Comparison of ENCODE assay signal across 8 cellular contexts in genomic region chr2:130391872-130392670, GRCh38. TPM values are rescaled to one million over a fixed set of nuclear protein-coding genes. Genes with fewer than 3 reads are reported as not detected.
DNase-seq lines count a peak whose midpoint lies in the region; ATAC-seq and TF ChIP-seq lines count a peak whose summit lies in the region.

No MANE protein-coding gene starts in this region.

- H3K27ac ChIP-seq in colonic mucosa (peak overlapping the region; percentile 92), mesodermal cell (ENCODE audit: low read depth, low read length, severe bottlenecking) (peak overlapping the region; percentile 25), upper lobe of right lung (peak overlapping the region; percentile 80)

- H3K4me1 ChIP-seq in colonic mucosa = no peaks in the 10 kb centered on the region
- peaks cover 4% of the 10 kb centered on the region for H3K4me1 ChIP-seq in mesodermal cell (ENCODE audit: control insufficient read depth, insufficient read depth, low read length, poor library complexity, severe bottlenecking)
- H3K4me1 ChIP-seq in upper lobe of right lung = peaks cover 19% of the 10 kb centered on the region

- H3K9ac ChIP-seq in colonic mucosa (ENCODE audit: low read depth in 2 of 2, low read length in 2 of 2) = peak overlapping the region in 1 of 2 donors; percentile 90

- DNase-seq in GM04503 (ENCODE audit: low read depth) = peak; percentile 5
- peak; percentile 26 for DNase-seq in NCI-H748 treated with DMSO at 0.1 percent for 48 hours (lab: John Stamatoyannopoulos, UW)
- peak; percentile 40 for DNase-seq in colonic mucosa
- no peak for DNase-seq in upper lobe of right lung

- H3K4me3 ChIP-seq in colonic mucosa (peak overlapping the region; percentile 65), mesodermal cell (ENCODE audit: extremely low read depth, insufficient read depth, low read length, poor library complexity, severe bottlenecking) (peak overlapping the region; percentile 65), upper lobe of right lung (peak overlapping the region; percentile 68)

- ATAC-seq in upper lobe of right lung (no peak), HG02642 (IDR thresholded peaks at IDR 0.05; ENCODE audit: poor library complexity, unreplicated experiment) (no peak), HG03045 (IDR thresholded peaks at IDR 0.05; ENCODE audit: unreplicated experiment) (no peak), HG03025 (IDR thresholded peaks at IDR 0.05; ENCODE audit: low FRiP score, unreplicated experiment) (no peak)

- intact Hi-C loops in colonic mucosa (cut with DNase I) = no loop called here
- intact Hi-C loops in upper lobe of right lung (cut with DNase I) = no loop called here

- H3K27me3 ChIP-seq in colonic mucosa = no peaks in the 10 kb centered on the region
- no peaks in the 10 kb centered on the region for H3K27me3 ChIP-seq in upper lobe of right lung

- no peaks in the 10 kb centered on the region for H3K9me3 ChIP-seq in colonic mucosa
- no peaks in the 10 kb centered on the region for H3K9me3 ChIP-seq in mesodermal cell (ENCODE audit: control insufficient read depth, low read length)
- H3K9me3 ChIP-seq in upper lobe of right lung = no peaks in the 10 kb centered on the region

- TF ChIP-seq CTCF in colonic mucosa (IDR thresholded peaks at IDR 0.05) (no peak), upper lobe of right lung (IDR thresholded peaks at IDR 0.05) (no peak)

- H3K36me3 ChIP-seq in colonic mucosa = no peaks in the 10 kb centered on the region
- no peaks in the 10 kb centered on the region for H3K36me3 ChIP-seq in mesodermal cell (ENCODE audit: control insufficient read depth, insufficient read depth, low read length)
- H3K36me3 ChIP-seq in upper lobe of right lung = no peaks in the 10 kb centered on the region

- 31 to 38% methylated on average over 12 to 13 of the region's 17 CpGs for WGBS in mesodermal cell (ENCODE audit: insufficient coverage in 2 of 2), 2 experiments

RNA-seq across cellular contexts. Expression of gene PTPN18, which starts 36.2 kb away (rescaled TPM):
- total RNA-seq in colonic mucosa = 100 to 1,000 TPM in 1 of 2 donors, 10 to 100 TPM in 1; 85.0 to 160 TPM
- 7.1 TPM for polyA plus RNA-seq in mesodermal cell (2013, experiment 1 of 2)
- 8.3 TPM for polyA plus RNA-seq in mesodermal cell (2013, experiment 2 of 2)
- total RNA-seq in upper lobe of right lung = 67.8 TPM

RNA-seq across cellular contexts. Expression of gene IMP4, which starts 49.4 kb away (rescaled TPM):
- total RNA-seq in colonic mucosa (100 to 1,000 TPM in 1 of 2 donors, 10 to 100 TPM in 1; 50.6 to 117 TPM), upper lobe of right lung (55.7 TPM)
- polyA plus RNA-seq in mesodermal cell (2013, experiment 1 of 2) = 43.2 TPM
- polyA plus RNA-seq in mesodermal cell (2013, experiment 2 of 2) = 40.0 TPM

Comparison
In these comparisons a context has a peak if more than half of its experiments do, and no peak if none do; other contexts are left out.
1. H3K27ac ChIP-seq: peak in every context shown above with its lines; median percentile 92 in colonic mucosa; 80 in upper lobe of right lung; 25 in mesodermal cell.